In the genomic region with DNA sequence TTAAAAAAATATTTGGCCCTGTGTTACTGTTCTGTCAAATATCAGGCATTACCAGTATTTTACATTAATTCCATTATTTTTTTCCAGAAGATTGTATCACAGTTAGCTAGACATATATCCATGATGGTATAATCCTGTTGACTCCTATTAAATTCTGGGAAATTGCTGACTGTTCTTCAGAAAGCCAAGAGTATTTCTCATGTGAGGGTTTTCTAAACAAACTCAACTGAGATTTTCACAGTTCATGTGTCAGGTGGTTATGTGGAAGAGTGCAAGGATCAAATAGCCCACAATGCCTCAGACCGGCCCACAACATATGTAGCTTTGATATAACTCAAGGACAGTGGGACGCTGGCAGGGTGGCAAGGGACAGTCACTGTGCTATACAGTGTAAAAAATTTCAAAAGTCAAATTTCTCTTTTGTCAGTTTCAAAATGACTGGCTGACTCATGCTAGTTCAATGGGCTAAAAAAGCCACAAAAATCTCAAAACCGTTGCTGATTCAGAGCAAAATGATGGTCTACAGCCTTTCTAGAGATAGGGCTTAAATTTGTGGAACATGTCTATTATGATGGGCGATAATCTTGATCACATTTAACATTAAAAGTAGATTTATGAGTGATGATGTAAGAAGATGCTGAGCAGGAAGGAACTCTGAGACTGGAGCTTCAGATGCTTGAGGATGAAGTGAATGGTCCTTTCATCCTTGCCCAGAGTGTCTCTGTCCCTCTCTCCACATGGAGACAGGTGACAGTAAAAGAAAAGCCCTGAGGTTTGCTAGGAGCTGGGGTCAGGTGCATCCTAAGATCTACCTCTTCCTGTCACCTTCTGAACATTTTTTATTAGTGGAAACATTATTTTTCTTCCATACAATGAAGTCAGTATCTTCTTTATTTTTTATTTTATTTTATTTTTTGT, we compare ENCODE assay signal across 10 cellular contexts.
DNase-seq lines count a peak whose midpoint lies in the region; ATAC-seq and TF ChIP-seq lines count a peak whose summit lies in the region.
"Had no signal": no experiment of that assay in that cellular context is flagged by ENCODE, and none has a peak within 500 bp of the region (broad histone marks: within the 10 kb centered on the region; RNA-seq: fewer than 3 reads in every experiment).

No MANE protein-coding gene starts in this region.

- H4K20me1 ChIP-seq in GM23338 (replicated peaks; ENCODE audit: insufficient read depth) = no peaks in the 10 kb centered on the region

- H3K4me3 Mint-ChIP-seq in activated T-cell treated with anti-CD3 and anti-CD28 coated beads, Interleukin-2, amount 50 U/mL, for 4 hours = no peak overlapping the region
- no peak overlapping the region for H3K4me3 Mint-ChIP-seq in T-helper 2 cell treated with Interferon-gamma antibody and Interleukin-4, amounts not matched to agents 5 μg/mL and 100 μg/mL, for 36 hours
- H3K4me3 Mint-ChIP-seq in stimulated activated naive CD8-positive, alpha-beta T cell treated with anti-CD3 and anti-CD28 coated beads, Interleukin-15, amount 100 ng/mL, for 72 hours = no peak overlapping the region
- no peak overlapping the region for H3K4me3 Mint-ChIP-seq in GM23338
- H3K4me3 Mint-ChIP-seq: activated B cell treated with CpG ODN at 0.5 μM for 24 hours, CD14-positive monocyte had no signal

- no peaks in the 10 kb centered on the region for H3K36me3 ChIP-seq in right atrium auricular region
- no peaks in the 10 kb centered on the region for H3K36me3 ChIP-seq in GM23338 (ENCODE audit: insufficient read depth)

- peak; percentile 30 to 52 for ATAC-seq in activated T-cell treated with anti-CD3 and anti-CD28 coated beads, Interleukin-2, amount 50 U/mL, for 4 hours
- ATAC-seq in HG03064 (IDR thresholded peaks at IDR 0.05; ENCODE audit: low read depth, unreplicated experiment) (peak; percentile 96), GM23338 (no peak)
- peak; percentile 95 for ATAC-seq in stimulated activated naive CD8-positive, alpha-beta T cell treated with anti-CD3 and anti-CD28 coated beads, Interleukin-15, amount 100 ng/mL, for 72 hours

- H3K4me1 ChIP-seq in right atrium auricular region (peaks cover 0 to 7% of the 10 kb centered on the region in 2 donors), GM23338 (ENCODE audit: insufficient read depth) (no peaks in the 10 kb centered on the region)

- H3K4me1 Mint-ChIP-seq in activated T-cell treated with anti-CD3 and anti-CD28 coated beads, Interleukin-2, amount 50 U/mL, for 4 hours (ENCODE audit: low read depth) = no peaks in the 10 kb centered on the region
- H3K4me1 Mint-ChIP-seq in T-helper 2 cell treated with Interferon-gamma antibody and Interleukin-4, amounts not matched to agents 5 μg/mL and 100 μg/mL, for 36 hours (ENCODE audit: low read depth) = peaks cover 5% of the 10 kb centered on the region
- H3K4me1 Mint-ChIP-seq in stimulated activated naive CD8-positive, alpha-beta T cell treated with anti-CD3 and anti-CD28 coated beads, Interleukin-15, amount 100 ng/mL, for 72 hours = no peaks in the 10 kb centered on the region
- H3K4me1 Mint-ChIP-seq in GM23338 = no peaks in the 10 kb centered on the region
- H3K4me1 Mint-ChIP-seq: activated B cell treated with CpG ODN at 0.5 μM for 24 hours had no signal

- no peak overlapping the region for H2AFZ ChIP-seq in GM23338

- H3K27me3 ChIP-seq in right atrium auricular region (no peaks in the 10 kb centered on the region), GM23338 (ENCODE audit: insufficient read depth) (no peaks in the 10 kb centered on the region)

- H3K79me2 ChIP-seq in GM23338 (replicated peaks; ENCODE audit: insufficient read depth) = no peaks in the 10 kb centered on the region

- TF ChIP-seq CTCF in right atrium auricular region (IDR thresholded peaks at IDR 0.05) (no peak), GM23338 (conservative IDR thresholded peaks at IDR 0.05; ENCODE audit: low read depth in 2 of 2) (no peak)

- H3K4me3 ChIP-seq in right atrium auricular region (no peak overlapping the region), GM23338 (no peak overlapping the region)

- H3K27ac ChIP-seq in right atrium auricular region = no peak overlapping the region
- no peak overlapping the region for H3K27ac ChIP-seq in GM23338 (ENCODE audit: low read depth)

- no peak for DNase-seq in activated T-cell treated with anti-CD3 and anti-CD28 coated beads, Interleukin-2, amount 50 U/mL, for 4 hours
- no peak for DNase-seq in activated T-cell treated with anti-CD3 and anti-CD28 coated beads for 4 hours
- peak; percentile 7 for DNase-seq in T-helper 2 cell treated with Interferon-gamma antibody and Interleukin-4, amounts not matched to agents 5 μg/mL and 100 μg/mL, for 36 hours (ENCODE audit: low spot score)
- no peak for DNase-seq in stimulated activated naive CD8-positive, alpha-beta T cell treated with anti-CD3 and anti-CD28 coated beads, Interleukin-15, amount 100 ng/mL, for 72 hours
- DNase-seq in NCI-H524 (lab: John Stamatoyannopoulos, UW) = no peak
- DNase-seq in right atrium auricular region (ENCODE audit: low spot score) = no peak
- no peak for DNase-seq in GM23338 (ENCODE audit: low spot score)
- DNase-seq: activated B cell treated with CpG ODN at 0.5 μM for 24 hours had no signal

- no peak overlapping the region for H3K27ac Mint-ChIP-seq in T-helper 2 cell treated with Interferon-gamma antibody and Interleukin-4, amounts not matched to agents 5 μg/mL and 100 μg/mL, for 36 hours
- H3K27ac Mint-ChIP-seq in stimulated activated naive CD8-positive, alpha-beta T cell treated with anti-CD3 and anti-CD28 coated beads, Interleukin-15, amount 100 ng/mL, for 72 hours = no peak overlapping the region
- H3K27ac Mint-ChIP-seq in GM23338 = no peak overlapping the region
- H3K27ac Mint-ChIP-seq: activated B cell treated with CpG ODN at 0.5 μM for 24 hours, CD14-positive monocyte had no signal

- H3F3A ChIP-seq in GM23338 (replicated peaks; ENCODE audit: low read depth) = no peaks in the 10 kb centered on the region

- no peaks in the 10 kb centered on the region for H3K36me3 Mint-ChIP-seq in activated T-cell treated with anti-CD3 and anti-CD28 coated beads, Interleukin-2, amount 50 U/mL, for 4 hours (ENCODE audit: insufficient read depth)
- no peaks in the 10 kb centered on the region for H3K36me3 Mint-ChIP-seq in T-helper 2 cell treated with Interferon-gamma antibody and Interleukin-4, amounts not matched to agents 5 μg/mL and 100 μg/mL, for 36 hours (ENCODE audit: low read depth)
- no peaks in the 10 kb centered on the region for H3K36me3 Mint-ChIP-seq in GM23338 (ENCODE audit: low read depth)
- H3K36me3 Mint-ChIP-seq: CD14-positive monocyte had no signal

- H3K9me3 ChIP-seq in right atrium auricular region = no peaks in the 10 kb centered on the region

- 0 out of 2 replicates have a peak, but pooled peaks cover 2% of the 10 kb centered on the region for H3K9me2 ChIP-seq in GM23338 (ENCODE audit: insufficient read depth)

- no peaks in the 10 kb centered on the region for H3K9me3 Mint-ChIP-seq in activated T-cell treated with anti-CD3 and anti-CD28 coated beads, Interleukin-2, amount 50 U/mL, for 4 hours
- H3K9me3 Mint-ChIP-seq in T-helper 2 cell treated with Interferon-gamma antibody and Interleukin-4, amounts not matched to agents 5 μg/mL and 100 μg/mL, for 36 hours = no peaks in the 10 kb centered on the region
- peaks cover 0 to 13% of the 10 kb centered on the region in 2 donors for H3K9me3 Mint-ChIP-seq in stimulated activated naive CD8-positive, alpha-beta T cell treated with anti-CD3 and anti-CD28 coated beads, Interleukin-15, amount 100 ng/mL, for 72 hours
- no peaks in the 10 kb centered on the region for H3K9me3 Mint-ChIP-seq in GM23338
- H3K9me3 Mint-ChIP-seq: activated B cell treated with CpG ODN at 0.5 μM for 24 hours had no signal

- peaks cover 1% of the 10 kb centered on the region for H3K27me3 Mint-ChIP-seq in activated T-cell treated with anti-CD3 and anti-CD28 coated beads, Interleukin-2, amount 50 U/mL, for 4 hours (ENCODE audit: low read depth)
- H3K27me3 Mint-ChIP-seq in T-helper 2 cell treated with Interferon-gamma antibody and Interleukin-4, amounts not matched to agents 5 μg/mL and 100 μg/mL, for 36 hours (ENCODE audit: low read depth) = no peaks in the 10 kb centered on the region
- peaks cover 13% of the 10 kb centered on the region for H3K27me3 Mint-ChIP-seq in stimulated activated naive CD8-positive, alpha-beta T cell treated with anti-CD3 and anti-CD28 coated beads, Interleukin-15, amount 100 ng/mL, for 72 hours
- H3K27me3 Mint-ChIP-seq in GM23338 (ENCODE audit: insufficient read depth, low read depth, poor library complexity) = peaks cover 2% of the 10 kb centered on the region

- no peak overlapping the region for H3K4me2 ChIP-seq in GM23338

TF ChIP-seq in GM23338, 12 proteins besides CTCF, POLR2A, EP300 and RAD21 (continues in another document):
- TF ChIP-seq EZH2 (IDR thresholded peaks at IDR 0.05; ENCODE audit: low read depth, unreplicated experiment) (no peak), CREB1 (CRISPR knock-in tag; IDR thresholded peaks at IDR 0.05; ENCODE audit: low read depth) (no peak), EZH2phosphoT487 (IDR thresholded peaks at IDR 0.05; ENCODE audit: unreplicated experiment) (no peak), ZNF114 (CRISPR knock-in tag; IDR thresholded peaks at IDR 0.05) (no peak), JUNB (IDR thresholded peaks at IDR 0.05; ENCODE audit: unreplicated experiment) (no peak), POLR2AphosphoS5 (IDR thresholded peaks at IDR 0.05; ENCODE audit: low read depth) (no peak)
- TF ChIP-seq, protein P1, sequence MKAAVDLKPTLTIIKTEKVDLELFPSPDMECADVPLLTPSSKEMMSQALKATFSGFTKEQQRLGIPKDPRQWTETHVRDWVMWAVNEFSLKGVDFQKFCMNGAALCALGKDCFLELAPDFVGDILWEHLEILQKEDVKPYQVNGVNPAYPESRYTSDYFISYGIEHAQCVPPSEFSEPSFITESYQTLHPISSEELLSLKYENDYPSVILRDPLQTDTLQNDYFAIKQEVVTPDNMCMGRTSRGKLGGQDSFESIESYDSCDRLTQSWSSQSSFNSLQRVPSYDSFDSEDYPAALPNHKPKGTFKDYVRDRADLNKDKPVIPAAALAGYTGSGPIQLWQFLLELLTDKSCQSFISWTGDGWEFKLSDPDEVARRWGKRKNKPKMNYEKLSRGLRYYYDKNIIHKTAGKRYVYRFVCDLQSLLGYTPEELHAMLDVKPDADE (IDR thresholded peaks at IDR 0.05) = no peak
